In the genomic region with DNA sequence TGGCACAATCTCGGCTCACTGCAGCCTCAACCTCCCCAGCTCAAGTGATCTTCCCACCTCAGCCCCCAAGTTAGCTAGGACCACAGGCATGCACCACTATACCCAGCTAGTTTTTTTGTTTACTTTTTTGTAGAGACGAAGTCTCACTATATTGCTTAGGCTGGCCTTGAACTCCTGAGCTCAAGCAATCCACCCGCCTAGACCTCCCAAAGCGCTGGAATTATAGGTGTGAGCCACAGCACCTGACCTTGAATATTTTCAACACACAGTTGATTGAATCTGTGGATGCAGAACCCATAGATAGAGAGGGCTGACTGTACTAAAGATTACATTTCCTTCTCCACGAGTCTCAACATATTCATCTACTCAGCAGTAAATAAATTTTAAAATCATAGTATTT, we compare ENCODE assay signal across 1 cellular context.
A peak's percentile ranks its signal among the peaks of the same experiment; 100 is the strongest.
TF ChIP-seq lines count a peak whose summit lies in the region.

No MANE protein-coding gene starts in this region.

TF ChIP-seq in HepG2, 621 proteins besides CTCF, POLR2A, EP300 and RAD21 (continued from another document):
- TF ChIP-seq FOXP1 (IDR thresholded peaks at IDR 0.05) (no peak), FOXP1 (CRISPR knock-in tag; IDR thresholded peaks at IDR 0.05) (0 out of 2 replicates have a peak, but pooled peaks have one; percentile 13), SRSF1 (optimal IDR thresholded peaks at IDR 0.05; ENCODE audit: low read depth, low read length) (no peak), SOX13 (IDR thresholded peaks at IDR 0.05) (no peak), SOX13 (CRISPR knock-in tag; conservative IDR thresholded peaks at IDR 0.05 in 1 of 2, IDR thresholded peaks at IDR 0.05 in 1 of 2) (peak in 1 of 2 experiments; percentile 42; a peak in 1 of 4 replicates), HNF4A (CRISPR knock-in tag; IDR thresholded peaks at IDR 0.05) (peak; percentile 54), SOX6 (IDR thresholded peaks at IDR 0.05) (no peak), SOX6 (CRISPR knock-in tag; IDR thresholded peaks at IDR 0.05) (0 out of 2 replicates have a peak, but pooled peaks have one; percentile 14), ZSCAN12 (CRISPR knock-in tag; IDR thresholded peaks at IDR 0.05) (no peak), SIN3B (IDR thresholded peaks at IDR 0.05; ENCODE audit: low read length) (no peak), RFX5 (IDR thresholded peaks at IDR 0.05; ENCODE audit: low read depth, low read length) (no peak), JUN (CRISPR knock-in tag; IDR thresholded peaks at IDR 0.05) (no peak), ZFP82 (CRISPR knock-in tag; IDR thresholded peaks at IDR 0.05; ENCODE audit: borderline replicate concordance) (no peak), RARA (CRISPR knock-in tag; IDR thresholded peaks at IDR 0.05) (peak; percentile 68), MAFK (conservative IDR thresholded peaks at IDR 0.05 in 1 of 2, IDR thresholded peaks at IDR 0.05 in 1 of 2; ENCODE audit: low read length in 2 of 2) (no peak), DMAP1 (CRISPR knock-in tag; IDR thresholded peaks at IDR 0.05) (no peak), ZEB1 (IDR thresholded peaks at IDR 0.05; ENCODE audit: insufficient replicate concordance, low read depth) (no peak), HMG20A (CRISPR knock-in tag; IDR thresholded peaks at IDR 0.05; ENCODE audit: borderline replicate concordance) (peak; percentile 29; the same call in 1 of the 2 replicates), GATAD1 (CRISPR knock-in tag; IDR thresholded peaks at IDR 0.05) (no peak), GATAD2A (CRISPR knock-in tag; IDR thresholded peaks at IDR 0.05) (peak; percentile 54), ZNF703 (CRISPR knock-in tag; IDR thresholded peaks at IDR 0.05; ENCODE audit: borderline replicate concordance) (no peak), ZFP62 (CRISPR knock-in tag; IDR thresholded peaks at IDR 0.05) (no peak), ZBTB1 (CRISPR knock-in tag; IDR thresholded peaks at IDR 0.05; ENCODE audit: borderline replicate concordance) (no peak), NRL (CRISPR knock-in tag; IDR thresholded peaks at IDR 0.05; ENCODE audit: borderline replicate concordance) (no peak), ZMYM4 (CRISPR knock-in tag; IDR thresholded peaks at IDR 0.05) (peak; percentile 73), KDM5B (CRISPR knock-in tag; IDR thresholded peaks at IDR 0.05; ENCODE audit: borderline replicate concordance) (no peak), ZNF354B (CRISPR knock-in tag; IDR thresholded peaks at IDR 0.05) (no peak)
- TF ChIP-seq, protein P1, sequence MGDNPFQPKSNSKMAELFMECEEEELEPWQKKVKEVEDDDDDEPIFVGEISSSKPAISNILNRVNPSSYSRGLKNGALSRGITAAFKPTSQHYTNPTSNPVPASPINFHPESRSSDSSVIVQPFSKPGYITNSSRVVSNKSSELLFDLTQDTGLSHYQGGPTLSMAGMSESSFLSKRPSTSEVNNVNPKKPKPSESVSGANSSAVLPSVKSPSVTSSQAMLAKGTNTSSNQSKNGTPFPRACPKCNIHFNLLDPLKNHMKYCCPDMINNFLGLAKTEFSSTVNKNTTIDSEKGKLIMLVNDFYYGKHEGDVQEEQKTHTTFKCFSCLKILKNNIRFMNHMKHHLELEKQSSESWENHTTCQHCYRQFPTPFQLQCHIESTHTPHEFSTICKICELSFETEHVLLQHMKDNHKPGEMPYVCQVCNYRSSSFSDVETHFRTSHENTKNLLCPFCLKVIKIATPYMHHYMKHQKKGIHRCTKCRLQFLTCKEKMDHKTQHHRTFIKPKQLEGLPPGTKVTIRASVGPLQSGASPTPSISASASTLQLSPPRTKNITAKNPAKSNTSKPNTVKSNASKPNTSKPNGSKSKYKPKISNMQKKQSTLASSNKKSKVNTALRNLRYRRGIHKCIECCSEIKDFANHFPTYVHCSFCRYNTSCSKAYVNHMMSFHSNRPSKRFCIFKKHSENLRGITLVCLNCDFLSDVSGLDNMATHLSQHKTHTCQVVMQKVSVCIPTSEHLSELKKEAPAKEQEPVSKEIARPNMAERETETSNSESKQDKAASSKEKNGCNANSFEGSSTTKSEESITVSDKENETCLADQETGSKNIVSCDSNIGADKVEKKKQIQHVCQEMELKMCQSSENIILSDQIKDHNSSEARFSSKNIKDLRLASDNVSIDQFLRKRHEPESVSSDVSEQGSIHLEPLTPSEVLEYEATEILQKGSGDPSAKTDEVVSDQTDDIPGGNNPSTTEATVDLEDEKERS (CRISPR knock-in tag; IDR thresholded peaks at IDR 0.05), result no peak
- TF ChIP-seq, protein P2, sequence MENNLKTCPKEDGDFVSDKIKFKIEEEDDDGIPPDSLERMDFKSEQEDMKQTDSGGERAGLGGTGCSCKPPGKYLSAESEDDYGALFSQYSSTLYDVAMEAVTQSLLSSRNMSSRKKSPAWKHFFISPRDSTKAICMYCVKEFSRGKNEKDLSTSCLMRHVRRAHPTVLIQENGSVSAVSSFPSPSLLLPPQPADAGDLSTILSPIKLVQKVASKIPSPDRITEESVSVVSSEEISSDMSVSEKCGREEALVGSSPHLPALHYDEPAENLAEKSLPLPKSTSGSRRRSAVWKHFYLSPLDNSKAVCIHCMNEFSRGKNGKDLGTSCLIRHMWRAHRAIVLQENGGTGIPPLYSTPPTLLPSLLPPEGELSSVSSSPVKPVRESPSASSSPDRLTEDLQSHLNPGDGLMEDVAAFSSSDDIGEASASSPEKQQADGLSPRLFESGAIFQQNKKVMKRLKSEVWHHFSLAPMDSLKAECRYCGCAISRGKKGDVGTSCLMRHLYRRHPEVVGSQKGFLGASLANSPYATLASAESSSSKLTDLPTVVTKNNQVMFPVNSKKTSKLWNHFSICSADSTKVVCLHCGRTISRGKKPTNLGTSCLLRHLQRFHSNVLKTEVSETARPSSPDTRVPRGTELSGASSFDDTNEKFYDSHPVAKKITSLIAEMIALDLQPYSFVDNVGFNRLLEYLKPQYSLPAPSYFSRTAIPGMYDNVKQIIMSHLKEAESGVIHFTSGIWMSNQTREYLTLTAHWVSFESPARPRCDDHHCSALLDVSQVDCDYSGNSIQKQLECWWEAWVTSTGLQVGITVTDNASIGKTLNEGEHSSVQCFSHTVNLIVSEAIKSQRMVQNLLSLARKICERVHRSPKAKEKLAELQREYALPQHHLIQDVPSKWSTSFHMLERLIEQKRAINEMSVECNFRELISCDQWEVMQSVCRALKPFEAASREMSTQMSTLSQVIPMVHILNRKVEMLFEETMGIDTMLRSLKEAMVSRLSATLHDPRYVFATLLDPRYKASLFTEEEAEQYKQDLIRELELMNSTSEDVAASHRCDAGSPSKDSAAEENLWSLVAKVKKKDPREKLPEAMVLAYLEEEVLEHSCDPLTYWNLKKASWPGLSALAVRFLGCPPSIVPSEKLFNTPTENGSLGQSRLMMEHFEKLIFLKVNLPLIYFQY (CRISPR knock-in tag; IDR thresholded peaks at IDR 0.05; ENCODE audit: borderline replicate concordance), result no peak
- TF ChIP-seq, protein P3, sequence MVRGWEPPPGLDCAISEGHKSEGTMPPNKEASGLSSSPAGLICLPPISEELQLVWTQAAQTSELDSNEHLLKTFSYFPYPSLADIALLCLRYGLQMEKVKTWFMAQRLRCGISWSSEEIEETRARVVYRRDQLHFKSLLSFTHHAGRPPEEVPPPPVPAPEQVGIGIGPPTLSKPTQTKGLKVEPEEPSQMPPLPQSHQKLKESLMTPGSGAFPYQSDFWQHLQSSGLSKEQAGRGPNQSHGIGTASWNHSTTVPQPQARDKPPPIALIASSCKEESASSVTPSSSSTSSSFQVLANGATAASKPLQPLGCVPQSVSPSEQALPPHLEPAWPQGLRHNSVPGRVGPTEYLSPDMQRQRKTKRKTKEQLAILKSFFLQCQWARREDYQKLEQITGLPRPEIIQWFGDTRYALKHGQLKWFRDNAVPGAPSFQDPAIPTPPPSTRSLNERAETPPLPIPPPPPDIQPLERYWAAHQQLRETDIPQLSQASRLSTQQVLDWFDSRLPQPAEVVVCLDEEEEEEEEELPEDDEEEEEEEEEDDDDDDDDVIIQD (CRISPR knock-in tag; IDR thresholded peaks at IDR 0.05; ENCODE audit: low read depth), result peak; percentile 71; the same call in 1 of the 2 replicates
- TF ChIP-seq, protein P4, sequence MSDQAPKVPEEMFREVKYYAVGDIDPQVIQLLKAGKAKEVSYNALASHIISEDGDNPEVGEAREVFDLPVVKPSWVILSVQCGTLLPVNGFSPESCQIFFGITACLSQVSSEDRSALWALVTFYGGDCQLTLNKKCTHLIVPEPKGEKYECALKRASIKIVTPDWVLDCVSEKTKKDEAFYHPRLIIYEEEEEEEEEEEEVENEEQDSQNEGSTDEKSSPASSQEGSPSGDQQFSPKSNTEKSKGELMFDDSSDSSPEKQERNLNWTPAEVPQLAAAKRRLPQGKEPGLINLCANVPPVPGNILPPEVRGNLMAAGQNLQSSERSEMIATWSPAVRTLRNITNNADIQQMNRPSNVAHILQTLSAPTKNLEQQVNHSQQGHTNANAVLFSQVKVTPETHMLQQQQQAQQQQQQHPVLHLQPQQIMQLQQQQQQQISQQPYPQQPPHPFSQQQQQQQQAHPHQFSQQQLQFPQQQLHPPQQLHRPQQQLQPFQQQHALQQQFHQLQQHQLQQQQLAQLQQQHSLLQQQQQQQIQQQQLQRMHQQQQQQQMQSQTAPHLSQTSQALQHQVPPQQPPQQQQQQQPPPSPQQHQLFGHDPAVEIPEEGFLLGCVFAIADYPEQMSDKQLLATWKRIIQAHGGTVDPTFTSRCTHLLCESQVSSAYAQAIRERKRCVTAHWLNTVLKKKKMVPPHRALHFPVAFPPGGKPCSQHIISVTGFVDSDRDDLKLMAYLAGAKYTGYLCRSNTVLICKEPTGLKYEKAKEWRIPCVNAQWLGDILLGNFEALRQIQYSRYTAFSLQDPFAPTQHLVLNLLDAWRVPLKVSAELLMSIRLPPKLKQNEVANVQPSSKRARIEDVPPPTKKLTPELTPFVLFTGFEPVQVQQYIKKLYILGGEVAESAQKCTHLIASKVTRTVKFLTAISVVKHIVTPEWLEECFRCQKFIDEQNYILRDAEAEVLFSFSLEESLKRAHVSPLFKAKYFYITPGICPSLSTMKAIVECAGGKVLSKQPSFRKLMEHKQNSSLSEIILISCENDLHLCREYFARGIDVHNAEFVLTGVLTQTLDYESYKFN (CRISPR knock-in tag; conservative IDR thresholded peaks at IDR 0.05), result 0 out of 2 replicates have a peak, but pooled peaks have one; percentile 18
- TF ChIP-seq, protein P5, sequence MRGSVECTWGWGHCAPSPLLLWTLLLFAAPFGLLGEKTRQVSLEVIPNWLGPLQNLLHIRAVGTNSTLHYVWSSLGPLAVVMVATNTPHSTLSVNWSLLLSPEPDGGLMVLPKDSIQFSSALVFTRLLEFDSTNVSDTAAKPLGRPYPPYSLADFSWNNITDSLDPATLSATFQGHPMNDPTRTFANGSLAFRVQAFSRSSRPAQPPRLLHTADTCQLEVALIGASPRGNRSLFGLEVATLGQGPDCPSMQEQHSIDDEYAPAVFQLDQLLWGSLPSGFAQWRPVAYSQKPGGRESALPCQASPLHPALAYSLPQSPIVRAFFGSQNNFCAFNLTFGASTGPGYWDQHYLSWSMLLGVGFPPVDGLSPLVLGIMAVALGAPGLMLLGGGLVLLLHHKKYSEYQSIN (CRISPR knock-in tag; IDR thresholded peaks at IDR 0.05; ENCODE audit: borderline replicate concordance), result no peak
- TF ChIP-seq, protein P6, sequence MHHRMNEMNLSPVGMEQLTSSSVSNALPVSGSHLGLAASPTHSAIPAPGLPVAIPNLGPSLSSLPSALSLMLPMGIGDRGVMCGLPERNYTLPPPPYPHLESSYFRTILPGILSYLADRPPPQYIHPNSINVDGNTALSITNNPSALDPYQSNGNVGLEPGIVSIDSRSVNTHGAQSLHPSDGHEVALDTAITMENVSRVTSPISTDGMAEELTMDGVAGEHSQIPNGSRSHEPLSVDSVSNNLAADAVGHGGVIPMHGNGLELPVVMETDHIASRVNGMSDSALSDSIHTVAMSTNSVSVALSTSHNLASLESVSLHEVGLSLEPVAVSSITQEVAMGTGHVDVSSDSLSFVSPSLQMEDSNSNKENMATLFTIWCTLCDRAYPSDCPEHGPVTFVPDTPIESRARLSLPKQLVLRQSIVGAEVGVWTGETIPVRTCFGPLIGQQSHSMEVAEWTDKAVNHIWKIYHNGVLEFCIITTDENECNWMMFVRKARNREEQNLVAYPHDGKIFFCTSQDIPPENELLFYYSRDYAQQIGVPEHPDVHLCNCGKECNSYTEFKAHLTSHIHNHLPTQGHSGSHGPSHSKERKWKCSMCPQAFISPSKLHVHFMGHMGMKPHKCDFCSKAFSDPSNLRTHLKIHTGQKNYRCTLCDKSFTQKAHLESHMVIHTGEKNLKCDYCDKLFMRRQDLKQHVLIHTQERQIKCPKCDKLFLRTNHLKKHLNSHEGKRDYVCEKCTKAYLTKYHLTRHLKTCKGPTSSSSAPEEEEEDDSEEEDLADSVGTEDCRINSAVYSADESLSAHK (CRISPR knock-in tag; IDR thresholded peaks at IDR 0.05; ENCODE audit: borderline replicate concordance), result no peak
